Comparison of ENCODE assay signal across 1 cellular context in genomic region chr20:63311833-63312243, GRCh38.
TF ChIP-seq lines count a peak whose summit lies in the region.

No MANE protein-coding gene starts in this region.

TF ChIP-seq in K562, 482 proteins besides CTCF, POLR2A, EP300 and RAD21:
- TF ChIP-seq TAF9B (IDR thresholded peaks at IDR 0.05; ENCODE audit: partially characterized antibody) (no peak), EWSR1 (IDR thresholded peaks at IDR 0.05; ENCODE audit: borderline replicate concordance, low read depth, partially characterized antibody) (no peak), ZNF511 (CRISPR knock-in tag; IDR thresholded peaks at IDR 0.05) (no peak), ZNF707 (CRISPR knock-in tag; conservative IDR thresholded peaks at IDR 0.05) (no peak), RB1 (IDR thresholded peaks at IDR 0.05; ENCODE audit: low read depth) (no peak), VEZF1 (CRISPR knock-in tag; IDR thresholded peaks at IDR 0.05) (peak; percentile 43; the same call in 1 of the 2 replicates)
